In the genomic region with DNA sequence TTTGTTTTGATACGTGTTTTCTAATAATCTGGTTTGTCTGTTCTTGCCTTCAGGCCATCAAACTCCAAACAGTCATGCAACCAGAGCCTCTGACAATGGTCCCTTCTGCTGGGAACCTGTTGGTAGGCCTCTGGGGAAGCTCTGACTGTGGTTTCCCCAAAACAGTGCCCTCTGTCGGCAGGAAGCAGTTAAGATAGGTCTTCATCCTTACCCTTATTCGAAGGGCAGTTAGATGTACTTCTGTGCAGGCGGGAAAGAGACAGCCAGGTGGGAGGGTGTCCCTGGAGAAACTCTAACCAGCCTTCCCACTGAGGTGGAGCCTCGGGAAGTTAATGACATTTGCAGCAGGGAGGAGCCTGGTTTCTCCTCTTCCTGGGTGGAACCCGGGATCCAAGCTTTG, we compare ENCODE assay signal across 8 cellular contexts.
A peak's percentile ranks its signal among the peaks of the same experiment; 100 is the strongest.
DNase-seq lines count a peak whose midpoint lies in the region; ATAC-seq, FAIRE-seq and TF ChIP-seq lines count a peak whose summit lies in the region.

No MANE protein-coding gene starts in this region.

- H3K4me2 ChIP-seq in osteoblast (ENCODE audit: insufficient read depth, low read length): no peak overlapping the region

- no peaks in the 10 kb centered on the region for H3K79me2 ChIP-seq in osteoblast (ENCODE audit: insufficient read depth, low read length)

- DNase-seq in AG08395 (ENCODE audit: low spot score) (peak; percentile 18), WERI-Rb-1 (peak; percentile 62), osteoblast (ENCODE audit: insufficient read length, low spot score, missing footprints) (peak; percentile 39), GM19239 (ENCODE audit: insufficient read length, low spot score) (no peak)

- no peaks in the 10 kb centered on the region for H3K27me3 ChIP-seq in WERI-Rb-1 (ENCODE audit: insufficient read depth, low read depth, severe bottlenecking)
- H3K27me3 ChIP-seq in osteoblast (ENCODE audit: insufficient read depth, low read length): no peaks in the 10 kb centered on the region

- no peak for FAIRE-seq in GM19239 (lab: Jason Lieb, UNC)

- ATAC-seq in GM18502 (IDR thresholded peaks at IDR 0.05; ENCODE audit: poor library complexity, unreplicated experiment) (peak; percentile 97), HG03066 (IDR thresholded peaks at IDR 0.05; ENCODE audit: low read depth, unreplicated experiment) (peak; percentile 80), HG03457 (IDR thresholded peaks at IDR 0.05; ENCODE audit: unreplicated experiment) (no peak), HG03175 (IDR thresholded peaks at IDR 0.05; ENCODE audit: unreplicated experiment) (no peak)

- H3K36me3 ChIP-seq in WERI-Rb-1: no peaks in the 10 kb centered on the region
- H3K36me3 ChIP-seq in osteoblast (ENCODE audit: insufficient read depth, low read length): no peaks in the 10 kb centered on the region

- H3K4me3 ChIP-seq in WERI-Rb-1 (ENCODE audit: low read depth, low read length): no peak overlapping the region
- no peak overlapping the region for H3K4me3 ChIP-seq in osteoblast (ENCODE audit: insufficient read depth, low read length)

- H3K9me3 ChIP-seq in WERI-Rb-1 (ENCODE audit: severe bottlenecking) (peaks cover 3% of the 10 kb centered on the region), osteoblast (ENCODE audit: low read depth, low read length) (peaks cover 8% of the 10 kb centered on the region)

- H3K4me1 ChIP-seq in osteoblast (ENCODE audit: insufficient read depth, low read length): no peaks in the 10 kb centered on the region

- H4K20me1 ChIP-seq in osteoblast (ENCODE audit: insufficient read depth, low read length): no peaks in the 10 kb centered on the region

- H3K27ac ChIP-seq in WERI-Rb-1: no peak overlapping the region
- H3K27ac ChIP-seq in osteoblast (ENCODE audit: low read depth, low read length): no peak overlapping the region

- no peak overlapping the region for H2AFZ ChIP-seq in osteoblast (ENCODE audit: low read length)

- TF ChIP-seq CTCF in WERI-Rb-1 (IDR thresholded peaks at IDR 0.05; ENCODE audit: low read depth, low read length) (peak; percentile 69), osteoblast (IDR thresholded peaks at IDR 0.05; ENCODE audit: extremely low read depth, low read depth, low read length) (peak; percentile 54)

Comparison
In these comparisons a context has a peak if more than half of its experiments do, and no peak if none do; other contexts are left out.
1. ATAC-seq: peak in GM18502 (single experiment) and HG03066 (single experiment); none in HG03457 (single experiment) and HG03175 (single experiment).